ENCODE assay signal across 16 cellular contexts in the genomic region with DNA sequence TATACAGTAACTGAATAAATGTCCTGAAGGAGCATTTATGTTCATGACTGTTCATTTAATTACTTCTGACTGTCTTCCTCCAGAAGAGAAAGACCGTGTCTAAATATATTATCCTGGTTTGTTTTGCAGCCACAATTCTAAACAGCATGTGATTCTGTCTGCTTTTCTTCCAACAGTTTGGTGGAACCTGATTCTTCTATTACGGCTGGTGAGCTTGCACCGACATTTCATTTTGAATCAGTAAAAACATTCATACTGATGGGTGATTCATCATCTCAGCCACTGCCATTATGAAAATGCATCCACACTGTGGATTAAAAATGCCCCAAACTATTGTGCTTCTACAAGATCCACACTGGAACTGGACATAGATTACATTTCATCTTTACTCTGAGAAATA. TPM values are rescaled to one million over a fixed set of nuclear protein-coding genes. Genes with fewer than 3 reads are reported as not detected.
DNase-seq lines count a peak whose midpoint lies in the region; ATAC-seq and TF ChIP-seq lines count a peak whose summit lies in the region.
"Had no signal": no experiment of that assay in that cellular context is flagged by ENCODE, and none has a peak within 500 bp of the region (broad histone marks: within the 10 kb centered on the region; RNA-seq: fewer than 3 reads in every experiment).

No MANE protein-coding gene starts in this region.

- in situ Hi-C loops in IMR-90 (cut with MboI; ENCODE audit: low sequenced_read_pairs): loop anchor here (25.0 kb wide), 1 partner anchor 589 kb away; a partner anchor contains a TSS

- H3K18ac ChIP-seq in IMR-90 (ENCODE audit: low read depth, low read length): no peak overlapping the region

- TF ChIP-seq CTCF in IMR-90 (conservative IDR thresholded peaks at IDR 0.05; ENCODE audit: low read depth, low read length) (no peak), gastroesophageal sphincter (IDR thresholded peaks at IDR 0.05) (no peak)

- H2BK120ac ChIP-seq in IMR-90 (ENCODE audit: low read depth, low read length): no peak overlapping the region

- H4K5ac ChIP-seq in IMR-90 (ENCODE audit: low read depth, low read length): no peak overlapping the region

- no peak overlapping the region for H2BK5ac ChIP-seq in IMR-90 (ENCODE audit: low read depth, low read length, poor library complexity, severe bottlenecking)

- H2AK9ac ChIP-seq in IMR-90 (replicated peaks; ENCODE audit: low read depth, low read length, poor library complexity): no peak overlapping the region

- peak; percentile 24 for DNase-seq in IMR-90
- peak; percentile 60 for DNase-seq in superior temporal gyrus (ENCODE audit: extremely low spot score)
- no peak for DNase-seq in left colon
- DNase-seq: activated CD4-positive, alpha-beta memory T cell treated with anti-CD3 and anti-CD28 coated beads for 36 hours; GF-D8; GOT3; immature natural killer cell; Karpas-422; NCI-H1694; NCI-H524 treated with DMSO at 0.1 percent for 48 hours; stimulated activated CD4-positive, alpha-beta T cell treated with anti-CD3 and anti-CD28 coated beads, Interleukin-2, amount 100 ng/mL, for 48 hours had no signal

- no peak overlapping the region for H3K9ac ChIP-seq in IMR-90 (ENCODE audit: low read depth, low read length)

- dilution Hi-C loops in IMR-90 (cut with HindIII; ENCODE audit: low sequenced_read_pairs, unreplicated experiment): no loop called here

- H4K8ac ChIP-seq in IMR-90 (ENCODE audit: low read depth in 2 of 2, low read length in 2 of 2): no peak overlapping the region

- TF ChIP-seq EP300 in gastroesophageal sphincter (IDR thresholded peaks at IDR 0.05): no peak

- H3K4me2 ChIP-seq in IMR-90 (ENCODE audit: low read depth, low read length): no peak overlapping the region

- TF ChIP-seq RAD21 in IMR-90 (IDR thresholded peaks at IDR 0.05; ENCODE audit: low read length): no peak

- no peak overlapping the region for H3K4ac ChIP-seq in IMR-90 (ENCODE audit: low read depth, low read length)

- H3K27me3 ChIP-seq in IMR-90 (ENCODE audit: control insufficient read depth, insufficient read depth, low read length) (no peaks in the 10 kb centered on the region), gastroesophageal sphincter (no peaks in the 10 kb centered on the region)

- H4K91ac ChIP-seq in IMR-90 (ENCODE audit: insufficient read depth, low read depth, low read length): no peak overlapping the region

- H3K4me1 ChIP-seq in IMR-90 (ENCODE audit: control insufficient read depth, insufficient read depth, low read length) (peaks cover 22% of the 10 kb centered on the region), gastroesophageal sphincter (peaks cover 0 to 52% (median 33%) of the 10 kb centered on the region in 3 donors)

- no peaks in the 10 kb centered on the region for H4K20me1 ChIP-seq in IMR-90 (ENCODE audit: insufficient read depth, low read length)

- POLR2A ChIA-PET in IMR-90 (lab: Charles Lee; ENCODE audit: unreplicated experiment): no interaction called here

- no peak overlapping the region for H3K23ac ChIP-seq in IMR-90 (ENCODE audit: low read depth, low read length)

- H3K36me3 ChIP-seq in IMR-90 (ENCODE audit: control insufficient read depth, insufficient read depth, low read length) (peaks cover 52% of the 10 kb centered on the region), gastroesophageal sphincter (peaks cover 0 to 84% of the 10 kb centered on the region in 2 donors)

- no TSS peak for BruUV-seq in IMR-90 (replicated peaks; lab: Mats Ljungman, UMichigan)

- WGBS in IMR-90 (ENCODE audit: extremely low coverage in 2 of 2, insufficient read length in 1 of 2), 2 experiments: 100% methylated on average over 2 of the region's 3 CpGs; no CpG with 5 or more reads in 1 of the 2 experiments
- 44 to 79% methylated on average over 3 of the region's 3 CpGs for WGBS in gastroesophageal sphincter (ENCODE audit: low coverage in 1 of 2), 2 donors

- intact Hi-C loops in IMR-90 (cut with micrococcal nuclease) (loop anchor here (5.0 kb wide), 2 partner anchors 144 to 186 kb away; a partner anchor contains a TSS), left colon (cut with DNase I, micrococcal nuclease) (no loop called here)

- ATAC-seq in IMR-90 (ENCODE audit: low read depth): no peak
- no peak for ATAC-seq in gastroesophageal sphincter
- no peak for ATAC-seq in HG02571 (IDR thresholded peaks at IDR 0.05; ENCODE audit: unreplicated experiment)
- ATAC-seq in left colon: no peak
- ATAC-seq in HG03045 (IDR thresholded peaks at IDR 0.05; ENCODE audit: unreplicated experiment): no peak
- ATAC-seq: esophagus mucosa had no signal

- no peak overlapping the region for H2BK15ac ChIP-seq in IMR-90 (ENCODE audit: low read depth, low read length)

- CTCF ChIA-PET in IMR-90 (lab: Yijun Ruan, JAX): no interaction called here

- H3K27ac ChIP-seq in IMR-90 (ENCODE audit: insufficient read depth, low read length) (no peak overlapping the region), angular gyrus (ENCODE audit: low read depth, low read length) (peak overlapping the region; percentile 78), gastroesophageal sphincter (peak overlapping the region in 3 of 4 donors; percentile 55 to 71 (median 67))

- no peaks in the 10 kb centered on the region for H3K9me3 ChIP-seq in IMR-90 (ENCODE audit: control insufficient read depth, insufficient read depth, low read length)
- H3K9me3 ChIP-seq in gastroesophageal sphincter: no peaks in the 10 kb centered on the region

- H3K56ac ChIP-seq in IMR-90 (ENCODE audit: extremely low read depth, insufficient read depth, low read length): no peak overlapping the region

- no peak overlapping the region for H2BK20ac ChIP-seq in IMR-90 (ENCODE audit: low read depth, low read length)

- no peak overlapping the region for H2AFZ ChIP-seq in IMR-90 (replicated peaks; ENCODE audit: low read length, poor library complexity)

- TF ChIP-seq POLR2A in IMR-90 (IDR thresholded peaks at IDR 0.05; ENCODE audit: low read depth, low read length): no peak
- TF ChIP-seq POLR2A in gastroesophageal sphincter (IDR thresholded peaks at IDR 0.05): no peak

- no peak overlapping the region for H3K14ac ChIP-seq in IMR-90 (replicated peaks; ENCODE audit: low read depth, low read length)

- H3K9me1 ChIP-seq in IMR-90 (ENCODE audit: insufficient read depth, low read length): peaks cover 30% of the 10 kb centered on the region

- H2AK5ac ChIP-seq in IMR-90 (ENCODE audit: low read depth, low read length): no peak overlapping the region

- H3K4me3 ChIP-seq in IMR-90 (ENCODE audit: insufficient read depth, low read depth, low read length): no peak overlapping the region
- no peak overlapping the region for H3K4me3 ChIP-seq in gastroesophageal sphincter

- peaks cover 31 to 62% of the 10 kb centered on the region in 2 experiments for H3K79me1 ChIP-seq in IMR-90 (ENCODE audit: low read depth in 1 of 2, low read length in 2 of 2)

TF ChIP-seq in IMR-90, 13 proteins besides CTCF, POLR2A, EP300 and RAD21:
- TF ChIP-seq RCOR1 (IDR thresholded peaks at IDR 0.05; ENCODE audit: insufficient replicate concordance, low read length): no peak
- no peak for TF ChIP-seq NFE2L2 (IDR thresholded peaks at IDR 0.05; ENCODE audit: low read depth, low read length)
- TF ChIP-seq CEBPB (IDR thresholded peaks at IDR 0.05; ENCODE audit: low read depth, low read length): no peak
- no peak for TF ChIP-seq MAZ (IDR thresholded peaks at IDR 0.05; ENCODE audit: borderline replicate concordance, low read depth, low read length)
- no peak for TF ChIP-seq BHLHE40 (IDR thresholded peaks at IDR 0.05; ENCODE audit: low read depth, low read length)
- TF ChIP-seq CHD1 (IDR thresholded peaks at IDR 0.05; ENCODE audit: low read depth, low read length): no peak
- TF ChIP-seq MAFK (IDR thresholded peaks at IDR 0.05; ENCODE audit: low read depth, low read length): no peak
- TF ChIP-seq RFX5 (IDR thresholded peaks at IDR 0.05; ENCODE audit: low read depth, low read length): no peak
- TF ChIP-seq, protein P1, sequence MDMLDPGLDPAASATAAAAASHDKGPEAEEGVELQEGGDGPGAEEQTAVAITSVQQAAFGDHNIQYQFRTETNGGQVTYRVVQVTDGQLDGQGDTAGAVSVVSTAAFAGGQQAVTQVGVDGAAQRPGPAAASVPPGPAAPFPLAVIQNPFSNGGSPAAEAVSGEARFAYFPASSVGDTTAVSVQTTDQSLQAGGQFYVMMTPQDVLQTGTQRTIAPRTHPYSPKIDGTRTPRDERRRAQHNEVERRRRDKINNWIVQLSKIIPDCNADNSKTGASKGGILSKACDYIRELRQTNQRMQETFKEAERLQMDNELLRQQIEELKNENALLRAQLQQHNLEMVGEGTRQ (IDR thresholded peaks at IDR 0.05; ENCODE audit: low read depth, low read length): no peak
- no peak for TF ChIP-seq MXI1 (IDR thresholded peaks at IDR 0.05; ENCODE audit: borderline replicate concordance, low read depth, low read length)
- TF ChIP-seq, protein P2, sequence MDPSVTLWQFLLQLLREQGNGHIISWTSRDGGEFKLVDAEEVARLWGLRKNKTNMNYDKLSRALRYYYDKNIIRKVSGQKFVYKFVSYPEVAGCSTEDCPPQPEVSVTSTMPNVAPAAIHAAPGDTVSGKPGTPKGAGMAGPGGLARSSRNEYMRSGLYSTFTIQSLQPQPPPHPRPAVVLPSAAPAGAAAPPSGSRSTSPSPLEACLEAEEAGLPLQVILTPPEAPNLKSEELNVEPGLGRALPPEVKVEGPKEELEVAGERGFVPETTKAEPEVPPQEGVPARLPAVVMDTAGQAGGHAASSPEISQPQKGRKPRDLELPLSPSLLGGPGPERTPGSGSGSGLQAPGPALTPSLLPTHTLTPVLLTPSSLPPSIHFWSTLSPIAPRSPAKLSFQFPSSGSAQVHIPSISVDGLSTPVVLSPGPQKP (IDR thresholded peaks at IDR 0.05; ENCODE audit: borderline replicate concordance, low read depth, low read length): no peak
- TF ChIP-seq FOS (IDR thresholded peaks at IDR 0.05; ENCODE audit: low read depth, low read length): no peak
- no peak for TF ChIP-seq SMC3 (IDR thresholded peaks at IDR 0.05; ENCODE audit: low read depth, low read length)

RNA-seq across cellular contexts. Expression of a gene that starts 16.9 kb away (rescaled TPM):
- total RNA-seq in IMR-90 (2012; rRNA removed) (8.4 and 10.6 TPM in 2 replicates), gastroesophageal sphincter (10 to 100 TPM in 3 of 4 donors, 1 to 10 TPM in 1; 6.9 to 14.5 (median 11.9) TPM), left colon (10 to 100 TPM; 18.4 to 22.8 TPM)
- 6.9 and 7.0 TPM in 2 replicates for polyA plus RNA-seq in IMR-90 (2012; rRNA removed)
- 2.2 and 6.1 TPM in 2 replicates for polyA plus RNA-seq in IMR-90 (2012; cell fraction: cytosol; rRNA removed)
- 1.4 and 4.3 TPM in 2 replicates for polyA plus RNA-seq in IMR-90 (2012; cell fraction: nucleus; rRNA removed; ENCODE audit: low replicate concordance)

RNA-seq across cellular contexts. Expression of a gene that starts 17.0 kb away (rescaled TPM):
- total RNA-seq in IMR-90 (2012; rRNA removed): 4.2 and 5.4 TPM in 2 replicates
- 4.1 and 4.2 TPM in 2 replicates for polyA plus RNA-seq in IMR-90 (2012; rRNA removed)
- 3.7 and 6.6 TPM in 2 replicates for polyA plus RNA-seq in IMR-90 (2012; cell fraction: cytosol; rRNA removed)
- polyA plus RNA-seq in IMR-90 (2012; cell fraction: nucleus; rRNA removed; ENCODE audit: low replicate concordance): 6.1 and 9.2 TPM in 2 replicates
- 10 to 100 TPM in 3 of 4 donors, 1 to 10 TPM in 1; 9.0 to 16.3 (median 14.5) TPM for total RNA-seq in gastroesophageal sphincter
- 10 to 100 TPM; 11.0 to 13.8 TPM for total RNA-seq in left colon

Comparison
In these comparisons a context has a peak if more than half of its experiments do, and no peak if none do; other contexts are left out.
1. DNase-seq: peak in IMR-90 (single experiment) and superior temporal gyrus (single experiment); none in left colon (0 of 2).